In genomic region chr11:36608491-36609199, GRCh38 we compare ENCODE assay signal across 31 cellular contexts. TPM values are rescaled to one million over a fixed set of nuclear protein-coding genes. Genes with fewer than 3 reads are reported as not detected.
"Had no signal": no experiment of that assay in that cellular context is flagged by ENCODE, and none has a peak within 500 bp of the region (broad histone marks: within the 10 kb centered on the region; RNA-seq: fewer than 3 reads in every experiment).

No MANE protein-coding gene starts in this region.

- H3K4me2 ChIP-seq: neural progenitor cell had no signal

- H3K27me3 Mint-ChIP-seq: dendritic cell treated with granulocyte-macrophage colony-stimulating factor and Interleukin-4, amounts not matched to agents 40 ng/mL and 50 ng/mL, for 4 days had no signal

- FAIRE-seq: keratinocyte had no signal

- H3K9ac ChIP-seq: neural progenitor cell, parathyroid adenoma had no signal

- ATAC-seq: esophagus mucosa; gastrocnemius medialis; mucosa of descending colon; naive thymus-derived CD4-positive, alpha-beta T cell; stimulated activated naive B cell treated with anti-CD40 and anti-IgM and Interleukin-4, amounts not matched to agents 10 μg/mL and 1 μg/mL and 100 μg/mL, for 72 hours; upper lobe of right lung had no signal

- H3K4me3 Mint-ChIP-seq: dendritic cell treated with granulocyte-macrophage colony-stimulating factor and Interleukin-4, amounts not matched to agents 40 ng/mL and 50 ng/mL, for 4 days; memory B cell; naive thymus-derived CD4-positive, alpha-beta T cell; nephron; neural progenitor cell; stimulated activated naive B cell treated with anti-CD40 and anti-IgM and Interleukin-4, amounts not matched to agents 10 μg/mL and 1 μg/mL and 100 μg/mL, for 72 hours; stimulated activated naive CD8-positive, alpha-beta T cell treated with anti-CD3 and anti-CD28 coated beads, Interleukin-15, Interleukin-2, amounts not matched to agents 100 ng/mL and 50 ng/mL, for 24 hours had no signal

- H3K36me3 Mint-ChIP-seq: memory B cell; naive thymus-derived CD4-positive, alpha-beta T cell; stimulated activated naive B cell treated with anti-CD40 and anti-IgM and Interleukin-4, amounts not matched to agents 10 μg/mL and 1 μg/mL and 100 μg/mL, for 72 hours had no signal

- H3K4me1 Mint-ChIP-seq: memory B cell; naive thymus-derived CD4-positive, alpha-beta T cell; nephron; neural progenitor cell; stimulated activated naive B cell treated with anti-CD40 and anti-IgM and Interleukin-4, amounts not matched to agents 10 μg/mL and 1 μg/mL and 100 μg/mL, for 72 hours had no signal

- H3K9me3 ChIP-seq: colonic mucosa, gastrocnemius medialis, mucosa of descending colon, prostate gland, right atrium auricular region, sigmoid colon, spleen, thoracic aorta, transverse colon, upper lobe of right lung, uterus had no signal

- H3K9me3 Mint-ChIP-seq: dendritic cell treated with granulocyte-macrophage colony-stimulating factor and Interleukin-4, amounts not matched to agents 40 ng/mL and 50 ng/mL, for 4 days; memory B cell; stimulated activated naive B cell treated with anti-CD40 and anti-IgM and Interleukin-4, amounts not matched to agents 10 μg/mL and 1 μg/mL and 100 μg/mL, for 72 hours; stimulated activated naive CD8-positive, alpha-beta T cell treated with anti-CD3 and anti-CD28 coated beads, Interleukin-15, Interleukin-2, amounts not matched to agents 100 ng/mL and 50 ng/mL, for 24 hours had no signal

- H3K27me3 ChIP-seq: colonic mucosa, gastrocnemius medialis, neural progenitor cell, right atrium auricular region, sigmoid colon, transverse colon, upper lobe of right lung, uterus had no signal

- H3K27ac ChIP-seq: colonic mucosa, gastrocnemius medialis, neural progenitor cell, parathyroid adenoma, prostate gland, right atrium auricular region, sigmoid colon, skin epidermis, spleen, thoracic aorta, transverse colon, upper lobe of right lung, uterus had no signal

- H3K36me3 ChIP-seq: colonic mucosa, neural progenitor cell, prostate gland, right atrium auricular region, spleen, thoracic aorta, transverse colon, upper lobe of right lung, uterus had no signal

- DNase-seq: colonic mucosa; effector memory CD4-positive, alpha-beta T cell; foreskin fibroblast; gastrocnemius medialis; head of caudate nucleus; mucosa of descending colon; naive thymus-derived CD4-positive, alpha-beta T cell; sigmoid colon; spleen; stimulated activated CD4-positive, alpha-beta T cell treated with anti-CD3 and anti-CD28 coated beads, Interleukin-4, amount 100 ng/mL, for 4 hours; stimulated activated naive B cell treated with anti-CD40 and anti-IgM and Interleukin-4, amounts not matched to agents 10 μg/mL and 1 μg/mL and 100 μg/mL, for 72 hours; transverse colon; upper lobe of right lung; uterus had no signal

- H3K4me1 ChIP-seq: colonic mucosa, neural progenitor cell, parathyroid adenoma, prostate gland, right atrium auricular region, sigmoid colon, spleen, transverse colon, upper lobe of right lung, uterus had no signal

- H3K27ac Mint-ChIP-seq: dendritic cell treated with granulocyte-macrophage colony-stimulating factor and Interleukin-4, amounts not matched to agents 40 ng/mL and 50 ng/mL, for 4 days; memory B cell; naive thymus-derived CD4-positive, alpha-beta T cell; nephron; neural progenitor cell; stimulated activated naive B cell treated with anti-CD40 and anti-IgM and Interleukin-4, amounts not matched to agents 10 μg/mL and 1 μg/mL and 100 μg/mL, for 72 hours; stimulated activated naive CD8-positive, alpha-beta T cell treated with anti-CD3 and anti-CD28 coated beads, Interleukin-15, Interleukin-2, amounts not matched to agents 100 ng/mL and 50 ng/mL, for 24 hours had no signal

- H3K4me3 ChIP-seq: colonic mucosa, gastrocnemius medialis, lung, mucosa of descending colon, neural progenitor cell, prostate gland, right atrium auricular region, sigmoid colon, skin epidermis, spleen, thoracic aorta, transverse colon, upper lobe of right lung, uterus had no signal

RNA-seq across cellular contexts. Expression of gene RAG2, which starts 10.6 kb away (rescaled TPM):
- total RNA-seq: chondrocyte; colonic mucosa; esophagus mucosa; gastrocnemius medialis; glomerular endothelial cell; lung; mucosa of descending colon; naive thymus-derived CD4-positive, alpha-beta T cell; osteoblast; prostate gland; right atrium auricular region; sigmoid colon; spleen; thoracic aorta; transverse colon; upper lobe of right lung had no signal
- polyA plus RNA-seq: keratinocyte; liver; lung; naive thymus-derived CD4-positive, alpha-beta T cell; sigmoid colon; spleen had no signal

RNA-seq across cellular contexts. Expression of gene RAG1, which starts 40.8 kb away (rescaled TPM):
- polyA plus RNA-seq: naive thymus-derived CD4-positive, alpha-beta T cell had no signal
